Comparison of ENCODE assay signal across 34 cellular contexts in the genomic region with DNA sequence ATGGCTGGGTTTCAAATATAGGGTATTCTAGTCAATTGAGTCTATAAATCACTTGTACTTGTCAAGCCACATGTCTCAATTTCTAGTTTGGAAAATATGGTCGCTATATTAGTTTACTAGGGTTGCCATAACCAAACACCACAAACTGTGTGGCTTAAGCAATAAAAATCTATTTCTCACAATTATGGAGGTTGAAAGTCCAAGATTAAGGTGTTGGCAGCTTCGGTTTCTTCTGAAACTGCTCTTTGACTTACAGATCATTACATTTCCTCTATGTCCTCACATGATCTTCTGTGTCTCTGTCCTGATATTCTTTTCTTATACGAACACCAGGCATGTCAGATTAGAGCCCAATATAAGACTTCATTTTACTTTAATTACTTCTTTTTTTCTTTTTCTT.
"Had no signal": no experiment of that assay in that cellular context is flagged by ENCODE, and none has a peak within 500 bp of the region (broad histone marks: within the 10 kb centered on the region; RNA-seq: fewer than 3 reads in every experiment).

No MANE protein-coding gene starts in this region.

- H3K27ac ChIP-seq: adrenal gland, body of pancreas, brain microvascular endothelial cell, breast epithelium, VCaP had no signal

- H3K4me1 ChIP-seq: adrenal gland, body of pancreas, breast epithelium had no signal

- ATAC-seq: activated CD8-positive, alpha-beta T cell treated with anti-CD3 and anti-CD28 coated beads for 36 hours; activated naive CD4-positive, alpha-beta T cell treated with anti-CD3 and anti-CD28 coated beads, Interleukin-2, amount 50 U/mL, for 72 hours; activated T-cell treated with anti-CD3 and anti-CD28 coated beads, Interleukin-2, amount 50 U/mL, for 4 hours; activated T-cell treated with anti-CD3 and anti-CD28 coated beads, Interleukin-2, amount 50 U/mL, for 72 hours; activated T-helper 17 cell treated with anti-CD3 and anti-CD28 coated beads, Interleukin-2, amount 50 U/mL, for 72 hours; body of pancreas had no signal

- FAIRE-seq: astrocyte, TTC549 had no signal

- DNase-seq: activated B cell treated with CpG ODN at 0.5 μM for 24 hours; activated CD4-positive, alpha-beta memory T cell treated with anti-CD3 and anti-CD28 coated beads for 36 hours; activated CD4-positive, alpha-beta T cell treated with anti-CD3 and anti-CD28 coated beads for 4 hours; activated CD4-positive, alpha-beta T cell treated with anti-CD3 and anti-CD28 coated beads, Interleukin-2, amount 10 ng/mL, durations not matched to agents 24 days and 14 days; activated CD4-positive, alpha-beta T cell treated with anti-CD3 and anti-CD28 coated beads, Interleukin-2, amount 50 U/mL, for 1 hour; activated CD4-positive, alpha-beta T cell treated with anti-CD3 and anti-CD28 coated beads, Interleukin-2, amount 50 U/mL, for 4 hours; activated CD4-positive, CD25-positive, alpha-beta regulatory T cell treated with anti-CD3 and anti-CD28 coated beads, Interleukin-2, amount 50 U/mL, for 72 hours; activated CD8-positive, alpha-beta memory T cell treated with anti-CD3 and anti-CD28 coated beads, Interleukin-2, amount 50 U/mL, for 4 hours; activated CD8-positive, alpha-beta T cell treated with anti-CD3 and anti-CD28 coated beads for 36 hours; activated effector memory CD4-positive, alpha-beta T cell treated with anti-CD3 and anti-CD28 coated beads, Interleukin-2, amount 50 U/mL, for 16 hours; activated gamma-delta T cell treated with Interleukin-2 at 50 U/mL for 16 hours; activated naive CD4-positive, alpha-beta T cell; activated naive CD4-positive, alpha-beta T cell treated with anti-CD3 and anti-CD28 coated beads for 36 hours; activated naive CD4-positive, alpha-beta T cell treated with anti-CD3 and anti-CD28 coated beads, Interleukin-2, amount 50 U/mL, for 16 hours; activated naive CD8-positive, alpha-beta T cell treated with anti-CD3 and anti-CD28 coated beads for 36 hours; activated T-cell treated with anti-CD3 and anti-CD28 coated beads for 4 hours; activated T-cell treated with anti-CD3 and anti-CD28 coated beads, Interleukin-2, amount 50 U/mL, for 1 hour; activated T-cell treated with anti-CD3 and anti-CD28 coated beads, Interleukin-2, amount 50 U/mL, for 4 hours; activated T-cell treated with anti-CD3 and anti-CD28 coated beads, Interleukin-2, amount 50 U/mL, for 72 hours; adrenal gland; amniotic stem cell; aorta; body of pancreas; brain microvascular endothelial cell; central memory CD4-positive, alpha-beta T cell; T-helper 1 cell; T-helper 2 cell; T-helper 9 cell had no signal

- H3K4me3 ChIP-seq: adrenal gland, body of pancreas, breast epithelium had no signal

- H3K27me3 ChIP-seq: adrenal gland, body of pancreas, brain microvascular endothelial cell, breast epithelium had no signal

- H3K36me3 ChIP-seq: adrenal gland, brain microvascular endothelial cell, breast epithelium had no signal

- H3K9me3 ChIP-seq: adrenal gland, body of pancreas, breast epithelium had no signal
